Comparison of ENCODE assay signal across 1 cellular context in genomic region chr3:185645596-185646381, GRCh38.
TF ChIP-seq lines count a peak whose summit lies in the region.

No MANE protein-coding gene starts in this region.

TF ChIP-seq in HCT116, 20 proteins besides CTCF, POLR2A, EP300 and RAD21 (continued from another document):
- TF ChIP-seq ZBTB33 (IDR thresholded peaks at IDR 0.05; ENCODE audit: extremely low read depth, insufficient replicate concordance, low read length): no peak
